Comparison of ENCODE assay signal across 1 cellular context in the genomic region with DNA sequence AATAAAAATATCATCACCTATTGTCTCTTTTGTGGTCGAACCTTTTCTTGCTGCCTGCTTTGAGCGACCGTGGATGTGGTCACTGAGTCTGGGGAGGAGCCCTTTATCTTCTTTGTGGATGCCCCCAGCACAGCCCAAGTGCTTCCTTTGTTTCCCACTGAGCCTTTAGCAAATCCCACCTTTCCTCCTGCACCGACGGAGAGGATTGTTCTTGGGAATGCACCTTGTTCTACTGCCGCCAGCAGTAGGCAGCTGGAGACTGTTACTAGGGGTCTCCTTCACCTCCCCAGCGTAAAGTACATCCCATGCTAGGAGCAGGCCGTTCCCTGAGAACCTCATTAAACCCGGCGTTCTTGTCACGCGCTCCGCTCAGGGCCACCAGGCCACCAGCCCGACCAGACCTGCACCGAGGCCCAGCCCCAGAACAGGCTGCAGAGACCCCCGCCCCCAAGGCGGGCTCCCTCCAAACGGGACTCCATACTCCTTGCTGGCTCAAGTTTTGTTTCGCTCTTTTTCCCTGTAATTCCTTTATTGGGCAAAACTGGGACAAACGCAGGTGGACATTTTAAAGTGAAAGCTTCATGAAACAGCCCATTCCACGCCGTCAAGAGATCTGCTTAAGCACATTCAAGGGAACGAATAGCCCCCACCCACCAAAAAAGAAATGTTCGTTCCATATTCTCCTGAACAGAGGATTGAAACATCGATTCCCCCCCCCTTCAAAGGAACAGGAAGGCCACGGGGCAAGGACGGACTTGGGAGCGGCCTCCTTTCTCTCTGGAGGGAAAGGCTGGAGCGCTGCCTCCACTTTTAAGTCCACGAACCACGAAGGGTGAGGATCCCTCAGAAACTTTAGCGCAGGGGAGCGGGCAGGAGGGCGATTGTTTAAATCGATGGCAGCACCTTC.
TF ChIP-seq lines count a peak whose summit lies in the region.

No MANE protein-coding gene starts in this region.

TF ChIP-seq in WTC11, 78 proteins besides CTCF, POLR2A, EP300 and RAD21 (continued from another document):
- TF ChIP-seq, protein P1, sequence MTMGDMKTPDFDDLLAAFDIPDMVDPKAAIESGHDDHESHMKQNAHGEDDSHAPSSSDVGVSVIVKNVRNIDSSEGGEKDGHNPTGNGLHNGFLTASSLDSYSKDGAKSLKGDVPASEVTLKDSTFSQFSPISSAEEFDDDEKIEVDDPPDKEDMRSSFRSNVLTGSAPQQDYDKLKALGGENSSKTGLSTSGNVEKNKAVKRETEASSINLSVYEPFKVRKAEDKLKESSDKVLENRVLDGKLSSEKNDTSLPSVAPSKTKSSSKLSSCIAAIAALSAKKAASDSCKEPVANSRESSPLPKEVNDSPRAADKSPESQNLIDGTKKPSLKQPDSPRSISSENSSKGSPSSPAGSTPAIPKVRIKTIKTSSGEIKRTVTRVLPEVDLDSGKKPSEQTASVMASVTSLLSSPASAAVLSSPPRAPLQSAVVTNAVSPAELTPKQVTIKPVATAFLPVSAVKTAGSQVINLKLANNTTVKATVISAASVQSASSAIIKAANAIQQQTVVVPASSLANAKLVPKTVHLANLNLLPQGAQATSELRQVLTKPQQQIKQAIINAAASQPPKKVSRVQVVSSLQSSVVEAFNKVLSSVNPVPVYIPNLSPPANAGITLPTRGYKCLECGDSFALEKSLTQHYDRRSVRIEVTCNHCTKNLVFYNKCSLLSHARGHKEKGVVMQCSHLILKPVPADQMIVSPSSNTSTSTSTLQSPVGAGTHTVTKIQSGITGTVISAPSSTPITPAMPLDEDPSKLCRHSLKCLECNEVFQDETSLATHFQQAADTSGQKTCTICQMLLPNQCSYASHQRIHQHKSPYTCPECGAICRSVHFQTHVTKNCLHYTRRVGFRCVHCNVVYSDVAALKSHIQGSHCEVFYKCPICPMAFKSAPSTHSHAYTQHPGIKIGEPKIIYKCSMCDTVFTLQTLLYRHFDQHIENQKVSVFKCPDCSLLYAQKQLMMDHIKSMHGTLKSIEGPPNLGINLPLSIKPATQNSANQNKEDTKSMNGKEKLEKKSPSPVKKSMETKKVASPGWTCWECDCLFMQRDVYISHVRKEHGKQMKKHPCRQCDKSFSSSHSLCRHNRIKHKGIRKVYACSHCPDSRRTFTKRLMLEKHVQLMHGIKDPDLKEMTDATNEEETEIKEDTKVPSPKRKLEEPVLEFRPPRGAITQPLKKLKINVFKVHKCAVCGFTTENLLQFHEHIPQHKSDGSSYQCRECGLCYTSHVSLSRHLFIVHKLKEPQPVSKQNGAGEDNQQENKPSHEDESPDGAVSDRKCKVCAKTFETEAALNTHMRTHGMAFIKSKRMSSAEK (CRISPR knock-in tag; IDR thresholded peaks at IDR 0.05; ENCODE audit: borderline replicate concordance) = 0 out of 2 replicates have a peak, but pooled peaks have one; percentile 24
- TF ChIP-seq, protein P2, sequence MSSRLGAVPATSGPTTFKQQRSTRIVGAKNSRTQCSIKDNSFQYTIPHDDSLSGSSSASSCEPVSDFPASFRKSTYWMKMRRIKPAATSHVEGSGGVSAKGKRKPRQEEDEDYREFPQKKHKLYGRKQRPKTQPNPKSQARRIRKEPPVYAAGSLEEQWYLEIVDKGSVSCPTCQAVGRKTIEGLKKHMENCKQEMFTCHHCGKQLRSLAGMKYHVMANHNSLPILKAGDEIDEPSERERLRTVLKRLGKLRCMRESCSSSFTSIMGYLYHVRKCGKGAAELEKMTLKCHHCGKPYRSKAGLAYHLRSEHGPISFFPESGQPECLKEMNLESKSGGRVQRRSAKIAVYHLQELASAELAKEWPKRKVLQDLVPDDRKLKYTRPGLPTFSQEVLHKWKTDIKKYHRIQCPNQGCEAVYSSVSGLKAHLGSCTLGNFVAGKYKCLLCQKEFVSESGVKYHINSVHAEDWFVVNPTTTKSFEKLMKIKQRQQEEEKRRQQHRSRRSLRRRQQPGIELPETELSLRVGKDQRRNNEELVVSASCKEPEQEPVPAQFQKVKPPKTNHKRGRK (CRISPR knock-in tag; IDR thresholded peaks at IDR 0.05; ENCODE audit: borderline replicate concordance) = no peak
- TF ChIP-seq, protein P3, sequence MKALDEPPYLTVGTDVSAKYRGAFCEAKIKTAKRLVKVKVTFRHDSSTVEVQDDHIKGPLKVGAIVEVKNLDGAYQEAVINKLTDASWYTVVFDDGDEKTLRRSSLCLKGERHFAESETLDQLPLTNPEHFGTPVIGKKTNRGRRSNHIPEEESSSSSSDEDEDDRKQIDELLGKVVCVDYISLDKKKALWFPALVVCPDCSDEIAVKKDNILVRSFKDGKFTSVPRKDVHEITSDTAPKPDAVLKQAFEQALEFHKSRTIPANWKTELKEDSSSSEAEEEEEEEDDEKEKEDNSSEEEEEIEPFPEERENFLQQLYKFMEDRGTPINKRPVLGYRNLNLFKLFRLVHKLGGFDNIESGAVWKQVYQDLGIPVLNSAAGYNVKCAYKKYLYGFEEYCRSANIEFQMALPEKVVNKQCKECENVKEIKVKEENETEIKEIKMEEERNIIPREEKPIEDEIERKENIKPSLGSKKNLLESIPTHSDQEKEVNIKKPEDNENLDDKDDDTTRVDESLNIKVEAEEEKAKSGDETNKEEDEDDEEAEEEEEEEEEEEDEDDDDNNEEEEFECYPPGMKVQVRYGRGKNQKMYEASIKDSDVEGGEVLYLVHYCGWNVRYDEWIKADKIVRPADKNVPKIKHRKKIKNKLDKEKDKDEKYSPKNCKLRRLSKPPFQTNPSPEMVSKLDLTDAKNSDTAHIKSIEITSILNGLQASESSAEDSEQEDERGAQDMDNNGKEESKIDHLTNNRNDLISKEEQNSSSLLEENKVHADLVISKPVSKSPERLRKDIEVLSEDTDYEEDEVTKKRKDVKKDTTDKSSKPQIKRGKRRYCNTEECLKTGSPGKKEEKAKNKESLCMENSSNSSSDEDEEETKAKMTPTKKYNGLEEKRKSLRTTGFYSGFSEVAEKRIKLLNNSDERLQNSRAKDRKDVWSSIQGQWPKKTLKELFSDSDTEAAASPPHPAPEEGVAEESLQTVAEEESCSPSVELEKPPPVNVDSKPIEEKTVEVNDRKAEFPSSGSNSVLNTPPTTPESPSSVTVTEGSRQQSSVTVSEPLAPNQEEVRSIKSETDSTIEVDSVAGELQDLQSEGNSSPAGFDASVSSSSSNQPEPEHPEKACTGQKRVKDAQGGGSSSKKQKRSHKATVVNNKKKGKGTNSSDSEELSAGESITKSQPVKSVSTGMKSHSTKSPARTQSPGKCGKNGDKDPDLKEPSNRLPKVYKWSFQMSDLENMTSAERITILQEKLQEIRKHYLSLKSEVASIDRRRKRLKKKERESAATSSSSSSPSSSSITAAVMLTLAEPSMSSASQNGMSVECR (CRISPR knock-in tag; IDR thresholded peaks at IDR 0.05; ENCODE audit: borderline replicate concordance) = no peak
- TF ChIP-seq ZNF423 (CRISPR knock-in tag; IDR thresholded peaks at IDR 0.05) (no peak), ETV6 (CRISPR knock-in tag; IDR thresholded peaks at IDR 0.05) (0 out of 2 replicates have a peak, but pooled peaks have one; percentile 34), GTF2I (CRISPR knock-in tag; conservative IDR thresholded peaks at IDR 0.05) (no peak), FOXP1 (CRISPR knock-in tag; IDR thresholded peaks at IDR 0.05; ENCODE audit: borderline replicate concordance) (no peak)
- TF ChIP-seq, protein P4, sequence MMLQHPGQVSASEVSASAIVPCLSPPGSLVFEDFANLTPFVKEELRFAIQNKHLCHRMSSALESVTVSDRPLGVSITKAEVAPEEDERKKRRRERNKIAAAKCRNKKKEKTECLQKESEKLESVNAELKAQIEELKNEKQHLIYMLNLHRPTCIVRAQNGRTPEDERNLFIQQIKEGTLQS (CRISPR knock-in tag; conservative IDR thresholded peaks at IDR 0.05) = no peak
- TF ChIP-seq, protein P5, sequence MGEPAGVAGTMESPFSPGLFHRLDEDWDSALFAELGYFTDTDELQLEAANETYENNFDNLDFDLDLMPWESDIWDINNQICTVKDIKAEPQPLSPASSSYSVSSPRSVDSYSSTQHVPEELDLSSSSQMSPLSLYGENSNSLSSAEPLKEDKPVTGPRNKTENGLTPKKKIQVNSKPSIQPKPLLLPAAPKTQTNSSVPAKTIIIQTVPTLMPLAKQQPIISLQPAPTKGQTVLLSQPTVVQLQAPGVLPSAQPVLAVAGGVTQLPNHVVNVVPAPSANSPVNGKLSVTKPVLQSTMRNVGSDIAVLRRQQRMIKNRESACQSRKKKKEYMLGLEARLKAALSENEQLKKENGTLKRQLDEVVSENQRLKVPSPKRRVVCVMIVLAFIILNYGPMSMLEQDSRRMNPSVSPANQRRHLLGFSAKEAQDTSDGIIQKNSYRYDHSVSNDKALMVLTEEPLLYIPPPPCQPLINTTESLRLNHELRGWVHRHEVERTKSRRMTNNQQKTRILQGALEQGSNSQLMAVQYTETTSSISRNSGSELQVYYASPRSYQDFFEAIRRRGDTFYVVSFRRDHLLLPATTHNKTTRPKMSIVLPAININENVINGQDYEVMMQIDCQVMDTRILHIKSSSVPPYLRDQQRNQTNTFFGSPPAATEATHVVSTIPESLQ (CRISPR knock-in tag; IDR thresholded peaks at IDR 0.05) = no peak
- TF ChIP-seq, protein P6, sequence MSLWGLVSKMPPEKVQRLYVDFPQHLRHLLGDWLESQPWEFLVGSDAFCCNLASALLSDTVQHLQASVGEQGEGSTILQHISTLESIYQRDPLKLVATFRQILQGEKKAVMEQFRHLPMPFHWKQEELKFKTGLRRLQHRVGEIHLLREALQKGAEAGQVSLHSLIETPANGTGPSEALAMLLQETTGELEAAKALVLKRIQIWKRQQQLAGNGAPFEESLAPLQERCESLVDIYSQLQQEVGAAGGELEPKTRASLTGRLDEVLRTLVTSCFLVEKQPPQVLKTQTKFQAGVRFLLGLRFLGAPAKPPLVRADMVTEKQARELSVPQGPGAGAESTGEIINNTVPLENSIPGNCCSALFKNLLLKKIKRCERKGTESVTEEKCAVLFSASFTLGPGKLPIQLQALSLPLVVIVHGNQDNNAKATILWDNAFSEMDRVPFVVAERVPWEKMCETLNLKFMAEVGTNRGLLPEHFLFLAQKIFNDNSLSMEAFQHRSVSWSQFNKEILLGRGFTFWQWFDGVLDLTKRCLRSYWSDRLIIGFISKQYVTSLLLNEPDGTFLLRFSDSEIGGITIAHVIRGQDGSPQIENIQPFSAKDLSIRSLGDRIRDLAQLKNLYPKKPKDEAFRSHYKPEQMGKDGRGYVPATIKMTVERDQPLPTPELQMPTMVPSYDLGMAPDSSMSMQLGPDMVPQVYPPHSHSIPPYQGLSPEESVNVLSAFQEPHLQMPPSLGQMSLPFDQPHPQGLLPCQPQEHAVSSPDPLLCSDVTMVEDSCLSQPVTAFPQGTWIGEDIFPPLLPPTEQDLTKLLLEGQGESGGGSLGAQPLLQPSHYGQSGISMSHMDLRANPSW (CRISPR knock-in tag; conservative IDR thresholded peaks at IDR 0.05; ENCODE audit: low read depth) = no peak
- TF ChIP-seq, protein P7, sequence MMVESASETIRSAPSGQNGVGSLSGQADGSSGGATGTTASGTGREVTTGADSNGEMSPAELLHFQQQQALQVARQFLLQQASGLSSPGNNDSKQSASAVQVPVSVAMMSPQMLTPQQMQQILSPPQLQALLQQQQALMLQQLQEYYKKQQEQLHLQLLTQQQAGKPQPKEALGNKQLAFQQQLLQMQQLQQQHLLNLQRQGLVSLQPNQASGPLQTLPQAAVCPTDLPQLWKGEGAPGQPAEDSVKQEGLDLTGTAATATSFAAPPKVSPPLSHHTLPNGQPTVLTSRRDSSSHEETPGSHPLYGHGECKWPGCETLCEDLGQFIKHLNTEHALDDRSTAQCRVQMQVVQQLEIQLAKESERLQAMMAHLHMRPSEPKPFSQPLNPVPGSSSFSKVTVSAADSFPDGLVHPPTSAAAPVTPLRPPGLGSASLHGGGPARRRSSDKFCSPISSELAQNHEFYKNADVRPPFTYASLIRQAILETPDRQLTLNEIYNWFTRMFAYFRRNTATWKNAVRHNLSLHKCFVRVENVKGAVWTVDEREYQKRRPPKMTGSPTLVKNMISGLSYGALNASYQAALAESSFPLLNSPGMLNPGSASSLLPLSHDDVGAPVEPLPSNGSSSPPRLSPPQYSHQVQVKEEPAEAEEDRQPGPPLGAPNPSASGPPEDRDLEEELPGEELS (CRISPR knock-in tag; IDR thresholded peaks at IDR 0.05) = no peak
- TF ChIP-seq, protein P8, sequence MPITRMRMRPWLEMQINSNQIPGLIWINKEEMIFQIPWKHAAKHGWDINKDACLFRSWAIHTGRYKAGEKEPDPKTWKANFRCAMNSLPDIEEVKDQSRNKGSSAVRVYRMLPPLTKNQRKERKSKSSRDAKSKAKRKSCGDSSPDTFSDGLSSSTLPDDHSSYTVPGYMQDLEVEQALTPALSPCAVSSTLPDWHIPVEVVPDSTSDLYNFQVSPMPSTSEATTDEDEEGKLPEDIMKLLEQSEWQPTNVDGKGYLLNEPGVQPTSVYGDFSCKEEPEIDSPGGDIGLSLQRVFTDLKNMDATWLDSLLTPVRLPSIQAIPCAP (CRISPR knock-in tag; IDR thresholded peaks at IDR 0.05) = no peak
